Comparison of ENCODE assay signal across 19 cellular contexts in genomic region chr1:203465146-203465798, GRCh38. TPM values are rescaled to one million over a fixed set of nuclear protein-coding genes. Genes with fewer than 3 reads are reported as not detected.
DNase-seq lines count a peak whose midpoint lies in the region; ATAC-seq and TF ChIP-seq lines count a peak whose summit lies in the region.
"Had no signal": no experiment of that assay in that cellular context is flagged by ENCODE, and none has a peak within 500 bp of the region (broad histone marks: within the 10 kb centered on the region; RNA-seq: fewer than 3 reads in every experiment).

No MANE protein-coding gene starts in this region.

- H3K27me3 ChIP-seq in gastroesophageal sphincter (no peaks in the 10 kb centered on the region), thyroid gland (no peaks in the 10 kb centered on the region), H7 (ENCODE audit: control insufficient read depth, insufficient read depth, low read length) (no peaks in the 10 kb centered on the region; the same call in 1 of the 2 replicates)
- H3K27me3 ChIP-seq: body of pancreas had no signal

- H3K4me3 ChIP-seq in gastroesophageal sphincter: no peak overlapping the region
- H3K4me3 ChIP-seq in thyroid gland (replicated peaks in 1 of 3): no peak overlapping the region
- no peak overlapping the region for H3K4me3 ChIP-seq in H7 (ENCODE audit: insufficient read depth, low read depth, low read length)
- H3K4me3 ChIP-seq: body of pancreas, SJCRH30 had no signal

- intact Hi-C loops in thyroid gland (cut with DNase I): no loop called here

- H3K36me3 ChIP-seq in gastroesophageal sphincter (no peaks in the 10 kb centered on the region), thyroid gland (no peaks in the 10 kb centered on the region), H7 (replicated peaks; ENCODE audit: control insufficient read depth, insufficient read depth, low read length) (no peaks in the 10 kb centered on the region)
- H3K36me3 ChIP-seq: SJCRH30 had no signal

- TF ChIP-seq CTCF in gastroesophageal sphincter (IDR thresholded peaks at IDR 0.05) (no peak), neural crest cell (conservative IDR thresholded peaks at IDR 0.05) (no peak), thyroid gland (IDR thresholded peaks at IDR 0.05) (no peak)

- H3K4me1 ChIP-seq in gastroesophageal sphincter (peaks cover 24 to 75% (median 48%) of the 10 kb centered on the region in 3 donors), thyroid gland (peaks cover 23 to 55% of the 10 kb centered on the region in 2 donors)
- H3K4me1 ChIP-seq: SJCRH30 had no signal

- peak overlapping the region; percentile 48 for H3K27ac Mint-ChIP-seq in neural crest cell (ENCODE audit: unreplicated experiment)
- H3K27ac Mint-ChIP-seq in stimulated activated memory B cell treated with anti-CD40 and anti-IgM and Interleukin-4, amounts not matched to agents 10 μg/mL and 1 μg/mL and 100 μg/mL, for 72 hours: no peak overlapping the region
- H3K27ac Mint-ChIP-seq: activated CD4-positive, alpha-beta T cell treated with anti-CD3 and anti-CD28 coated beads for 36 hours; effector memory CD8-positive, alpha-beta T cell; immature natural killer cell had no signal

- peaks cover 9% of the 10 kb centered on the region for H3K27me3 Mint-ChIP-seq in neural crest cell (ENCODE audit: low read depth)
- peaks cover 45% of the 10 kb centered on the region for H3K27me3 Mint-ChIP-seq in stimulated activated memory B cell treated with anti-CD40 and anti-IgM and Interleukin-4, amounts not matched to agents 10 μg/mL and 1 μg/mL and 100 μg/mL, for 72 hours

- no peak overlapping the region for H3K4me3 Mint-ChIP-seq in neural crest cell
- no peak overlapping the region for H3K4me3 Mint-ChIP-seq in stimulated activated memory B cell treated with anti-CD40 and anti-IgM and Interleukin-4, amounts not matched to agents 10 μg/mL and 1 μg/mL and 100 μg/mL, for 72 hours
- H3K4me3 Mint-ChIP-seq: activated CD4-positive, alpha-beta T cell treated with anti-CD3 and anti-CD28 coated beads for 36 hours; effector memory CD8-positive, alpha-beta T cell; immature natural killer cell had no signal

- H3K4me1 Mint-ChIP-seq in neural crest cell: peaks cover 32% of the 10 kb centered on the region
- peaks cover 25% of the 10 kb centered on the region for H3K4me1 Mint-ChIP-seq in stimulated activated memory B cell treated with anti-CD40 and anti-IgM and Interleukin-4, amounts not matched to agents 10 μg/mL and 1 μg/mL and 100 μg/mL, for 72 hours
- H3K4me1 Mint-ChIP-seq: activated CD4-positive, alpha-beta T cell treated with anti-CD3 and anti-CD28 coated beads for 36 hours; immature natural killer cell had no signal

- no peak for DNase-seq in neural crest cell (ENCODE audit: low read depth, low spot score)
- DNase-seq in thyroid gland: no peak
- DNase-seq in H7: no peak
- DNase-seq in NCI-H2171 (lab: John Stamatoyannopoulos, UW): no peak
- DNase-seq: activated CD4-positive, alpha-beta T cell treated with anti-CD3 and anti-CD28 coated beads for 36 hours; activated CD8-positive, alpha-beta memory T cell treated with anti-CD3 and anti-CD28 coated beads, Interleukin-2, amount 50 U/mL, for 4 hours; body of pancreas; effector memory CD8-positive, alpha-beta T cell; GOT3; immature natural killer cell; NCI-H1436; SJCRH30; T1000 had no signal

- ATAC-seq in gastroesophageal sphincter (peak; percentile 75), HG02970 (IDR thresholded peaks at IDR 0.05; ENCODE audit: low FRiP score, unreplicated experiment) (no peak)
- ATAC-seq in stimulated activated memory B cell treated with anti-CD40 and anti-IgM and Interleukin-4, amounts not matched to agents 10 μg/mL and 1 μg/mL and 100 μg/mL, for 72 hours: no peak
- ATAC-seq: activated CD4-positive, alpha-beta T cell treated with anti-CD3 and anti-CD28 coated beads for 36 hours; body of pancreas; effector memory CD8-positive, alpha-beta T cell had no signal

- H3K36me3 Mint-ChIP-seq in neural crest cell (ENCODE audit: low read depth): no peaks in the 10 kb centered on the region
- H3K36me3 Mint-ChIP-seq in stimulated activated memory B cell treated with anti-CD40 and anti-IgM and Interleukin-4, amounts not matched to agents 10 μg/mL and 1 μg/mL and 100 μg/mL, for 72 hours: no peaks in the 10 kb centered on the region
- H3K36me3 Mint-ChIP-seq: immature natural killer cell had no signal

- WGBS in gastroesophageal sphincter (ENCODE audit: low coverage in 1 of 2), 2 donors: 20 to 100% methylated on average over 1 to 2 of the region's 11 CpGs
- 84 to 85% methylated on average over 11 of the region's 11 CpGs for WGBS in thyroid gland, 2 donors

- no peaks in the 10 kb centered on the region for H3K9me3 ChIP-seq in gastroesophageal sphincter
- no peaks in the 10 kb centered on the region for H3K9me3 ChIP-seq in thyroid gland
- H3K9me3 ChIP-seq: body of pancreas, SJCRH30 had no signal

- TF ChIP-seq POLR2A in gastroesophageal sphincter (IDR thresholded peaks at IDR 0.05): no peak
- no peak for TF ChIP-seq POLR2A in thyroid gland (IDR thresholded peaks at IDR 0.05)

- H3K27ac ChIP-seq in angular gyrus (ENCODE audit: low read depth, low read length): peak overlapping the region; percentile 12
- H3K27ac ChIP-seq in gastroesophageal sphincter: peak overlapping the region; percentile 91 to 96 (median 92)
- H3K27ac ChIP-seq in thyroid gland: peak overlapping the region; percentile 60 to 89 (median 76)
- H3K27ac ChIP-seq: body of pancreas, SJCRH30 had no signal

- H3K9me3 Mint-ChIP-seq in neural crest cell: no peaks in the 10 kb centered on the region
- H3K9me3 Mint-ChIP-seq in stimulated activated memory B cell treated with anti-CD40 and anti-IgM and Interleukin-4, amounts not matched to agents 10 μg/mL and 1 μg/mL and 100 μg/mL, for 72 hours: no peaks in the 10 kb centered on the region
- H3K9me3 Mint-ChIP-seq: effector memory CD8-positive, alpha-beta T cell; immature natural killer cell had no signal

- peak; percentile 70 for TF ChIP-seq EP300 in gastroesophageal sphincter (IDR thresholded peaks at IDR 0.05)

RNA-seq across cellular contexts. Expression of gene PRELP, which starts 10.3 kb away (rescaled TPM):
- total RNA-seq in gastroesophageal sphincter (100 to 1,000 TPM in 1 of 4 donors, 10 to 100 TPM in 3; 63.9 to 149 (median 66.1) TPM), neural crest cell (2.9 and 3.4 TPM in 2 replicates), thyroid gland (10 to 100 TPM; 17.5 to 86.1 (median 35.4) TPM)
- 0.03 TPM in 1 of 2 replicates, not detected in the other for total RNA-seq in H7 (2014; rRNA removed; shearing (Covaris generic))
- total RNA-seq: activated CD4-positive, alpha-beta T cell treated with anti-CD3 and anti-CD28 coated beads for 36 hours; SJCRH30 had no signal

RNA-seq across cellular contexts. Expression of gene OPTC, which starts 28.7 kb away (rescaled TPM):
- total RNA-seq in gastroesophageal sphincter (not detected), neural crest cell (not detected in 2 replicates), thyroid gland (not detected)
- total RNA-seq in H7 (2014; rRNA removed; shearing (Covaris generic)): 0.30 and 0.80 TPM in 2 replicates
- total RNA-seq: activated CD4-positive, alpha-beta T cell treated with anti-CD3 and anti-CD28 coated beads for 36 hours; body of pancreas; HT1080; progenitor cell of endocrine pancreas; SJCRH30 had no signal

Comparison
In these comparisons a context has a peak if more than half of its experiments do, and no peak if none do; other contexts are left out.
1. H3K27ac ChIP-seq: peak in every context shown above with its lines; median percentile 92 in gastroesophageal sphincter; 76 in thyroid gland; 12 in angular gyrus.